Comparison of ENCODE assay signal across 22 cellular contexts in genomic region chr1:10538608-10539355, GRCh38.
DNase-seq lines count a peak whose midpoint lies in the region; ATAC-seq, FAIRE-seq and TF ChIP-seq lines count a peak whose summit lies in the region.
"Had no signal": no experiment of that assay in that cellular context is flagged by ENCODE, and none has a peak within 500 bp of the region (broad histone marks: within the 10 kb centered on the region; RNA-seq: fewer than 3 reads in every experiment).

No MANE protein-coding gene starts in this region.

- no peaks in the 10 kb centered on the region for H3K27me3 ChIP-seq in GM23338 (ENCODE audit: insufficient read depth)
- no peaks in the 10 kb centered on the region for H3K27me3 ChIP-seq in neural progenitor cell
- no peaks in the 10 kb centered on the region for H3K27me3 ChIP-seq in upper lobe of right lung

- POLR2A ChIA-PET in activated CD4-positive, alpha-beta T cell treated with anti-CD3 and anti-CD28 coated beads for 36 hours (lab: Charles Lee) = no interaction called here

- H3K4me3 ChIP-seq in GM23338 = no peak overlapping the region
- no peak overlapping the region for H3K4me3 ChIP-seq in neural progenitor cell
- H3K4me3 ChIP-seq in upper lobe of right lung = no peak overlapping the region
- H3K4me3 ChIP-seq: thoracic aorta had no signal

- H3K27ac Mint-ChIP-seq in GM23338 = no peak overlapping the region
- peak overlapping the region; percentile 45 for H3K27ac Mint-ChIP-seq in endothelial cell (ENCODE audit: unreplicated experiment)
- H3K27ac Mint-ChIP-seq in neural progenitor cell = no peak overlapping the region
- H3K27ac Mint-ChIP-seq in activated CD4-positive, alpha-beta T cell treated with anti-CD3 and anti-CD28 coated beads for 36 hours = no peak overlapping the region
- H3K27ac Mint-ChIP-seq: activated T-cell treated with anti-CD3 and anti-CD28 coated beads, Interleukin-2, amount 50 U/mL, for 72 hours had no signal

- H3K36me3 Mint-ChIP-seq in GM23338 (ENCODE audit: low read depth) = 0 out of 3 replicates have a peak, but pooled peaks cover 4% of the 10 kb centered on the region
- no peaks in the 10 kb centered on the region for H3K36me3 Mint-ChIP-seq in endothelial cell (ENCODE audit: low read depth, unreplicated experiment)
- H3K36me3 Mint-ChIP-seq in neural progenitor cell = peaks cover 17% of the 10 kb centered on the region
- peaks cover 19% of the 10 kb centered on the region for H3K36me3 Mint-ChIP-seq in activated CD4-positive, alpha-beta T cell treated with anti-CD3 and anti-CD28 coated beads for 36 hours (ENCODE audit: low read depth)

- H3K4me1 Mint-ChIP-seq in GM23338 (peaks cover 43% of the 10 kb centered on the region), endothelial cell (ENCODE audit: unreplicated experiment) (peaks cover 36% of the 10 kb centered on the region), neural progenitor cell (peaks cover 62% of the 10 kb centered on the region)
- peaks cover 21% of the 10 kb centered on the region for H3K4me1 Mint-ChIP-seq in activated CD4-positive, alpha-beta T cell treated with anti-CD3 and anti-CD28 coated beads for 36 hours

- H3K9ac ChIP-seq in neural progenitor cell = no peak overlapping the region

- no peak for TF ChIP-seq CTCF in GM23338 (conservative IDR thresholded peaks at IDR 0.05; ENCODE audit: low read depth in 2 of 2)
- TF ChIP-seq CTCF in endothelial cell (IDR thresholded peaks at IDR 0.05; ENCODE audit: unreplicated experiment) = no peak
- no peak for TF ChIP-seq CTCF in neural progenitor cell (IDR thresholded peaks at IDR 0.05)
- TF ChIP-seq CTCF in upper lobe of right lung (IDR thresholded peaks at IDR 0.05) = no peak

- ATAC-seq in GM23338 (0 out of 3 replicates have a peak, but pooled peaks have one; percentile 9), GM18517 (IDR thresholded peaks at IDR 0.05; ENCODE audit: unreplicated experiment) (no peak), upper lobe of right lung (no peak)
- no peak for ATAC-seq in activated CD4-positive, alpha-beta T cell treated with anti-CD3 and anti-CD28 coated beads for 36 hours
- ATAC-seq: activated T-cell treated with anti-CD3 and anti-CD28 coated beads, Interleukin-2, amount 50 U/mL, for 72 hours had no signal

- H4K20me1 ChIP-seq in GM23338 (replicated peaks; ENCODE audit: insufficient read depth) = peaks cover 11% of the 10 kb centered on the region
- H4K20me1 ChIP-seq in neural progenitor cell (ENCODE audit: low read depth) = peaks cover 92% of the 10 kb centered on the region

- H2AFZ ChIP-seq in GM23338 (no peak overlapping the region), neural progenitor cell (replicated peaks) (no peak overlapping the region)

- no peaks in the 10 kb centered on the region for H3K9me3 ChIP-seq in neural progenitor cell (ENCODE audit: low read depth)
- no peaks in the 10 kb centered on the region for H3K9me3 ChIP-seq in upper lobe of right lung
- H3K9me3 ChIP-seq: thoracic aorta had no signal

- CTCF ChIA-PET in activated CD4-positive, alpha-beta T cell treated with anti-CD3 and anti-CD28 coated beads for 36 hours (lab: Charles Lee) = interaction anchor here (0.6 kb wide), 2 partner anchors 15 to 36 kb away, joined by 3 to 4 read pairs; no protein-coding TSS in a partner anchor

- intact Hi-C loops in activated CD4-positive, alpha-beta T cell treated with anti-CD3 and anti-CD28 coated beads for 36 hours (cut with DNase I, micrococcal nuclease) = no loop called here
- intact Hi-C loops in upper lobe of right lung (cut with DNase I) = no loop called here

- 0 out of 2 replicates have a peak overlapping the region, but pooled peaks have one; percentile 22 for H3K4me2 ChIP-seq in GM23338
- no peak overlapping the region for H3K4me2 ChIP-seq in neural progenitor cell

- H3K4me3 Mint-ChIP-seq in GM23338 = no peak overlapping the region
- H3K4me3 Mint-ChIP-seq in endothelial cell (ENCODE audit: unreplicated experiment) = peak overlapping the region; percentile 32
- peak overlapping the region; percentile 1 for H3K4me3 Mint-ChIP-seq in neural progenitor cell
- no peak overlapping the region for H3K4me3 Mint-ChIP-seq in activated CD4-positive, alpha-beta T cell treated with anti-CD3 and anti-CD28 coated beads for 36 hours
- H3K4me3 Mint-ChIP-seq: activated T-cell treated with anti-CD3 and anti-CD28 coated beads, Interleukin-2, amount 50 U/mL, for 72 hours had no signal

- H3K27me3 Mint-ChIP-seq in GM23338 (ENCODE audit: insufficient read depth, low read depth, poor library complexity) = peaks cover 7% of the 10 kb centered on the region
- H3K27me3 Mint-ChIP-seq in endothelial cell (ENCODE audit: unreplicated experiment) = peaks cover 4% of the 10 kb centered on the region
- H3K27me3 Mint-ChIP-seq in neural progenitor cell (ENCODE audit: insufficient read depth, low read depth) = peaks cover 2% of the 10 kb centered on the region
- H3K27me3 Mint-ChIP-seq in activated CD4-positive, alpha-beta T cell treated with anti-CD3 and anti-CD28 coated beads for 36 hours = no peaks in the 10 kb centered on the region

- H3K27ac ChIP-seq in GM23338 (ENCODE audit: low read depth) (peak overlapping the region; percentile 65; the same call in 1 of the 2 replicates), neural progenitor cell (no peak overlapping the region), upper lobe of right lung (no peak overlapping the region)
- H3K27ac ChIP-seq: thoracic aorta had no signal

- DNase-seq in GM23338 (ENCODE audit: low spot score) = no peak
- peak; percentile 69 for DNase-seq in NCI-H510A (lab: John Stamatoyannopoulos, UW)
- DNase-seq in endothelial cell (ENCODE audit: low spot score) = no peak
- no peak for DNase-seq in neural progenitor cell (ENCODE audit: low spot score)
- no peak for DNase-seq in urothelium cell line (ENCODE audit: low spot score)
- no peak for DNase-seq in activated CD4-positive, alpha-beta T cell treated with anti-CD3 and anti-CD28 coated beads for 36 hours
- no peak for DNase-seq in upper lobe of right lung
- DNase-seq: activated CD4-positive, alpha-beta T cell treated with anti-CD3 and anti-CD28 coated beads, Interleukin-2, amount 50 U/mL, for 4 hours; activated T-cell treated with anti-CD3 and anti-CD28 coated beads, Interleukin-2, amount 50 U/mL, for 72 hours; central memory CD4-positive, alpha-beta T cell; effector CD8-positive, alpha-beta T cell; EL; HCEC 1CT; kidney glomerular epithelial cell; midbrain; NCI-H187; NCI-H524 treated with DMSO at 0.1 percent for 48 hours; stimulated activated CD4-positive, alpha-beta T cell treated with anti-CD3 and anti-CD28 coated beads, Interleukin-4, amount 100 ng/mL, for 24 hours had no signal

- H3F3A ChIP-seq in GM23338 (replicated peaks; ENCODE audit: low read depth) (peaks cover 12% of the 10 kb centered on the region), neural progenitor cell (ENCODE audit: low read depth) (peaks cover 13% of the 10 kb centered on the region)

- H3K9me3 Mint-ChIP-seq in GM23338 (no peaks in the 10 kb centered on the region), endothelial cell (ENCODE audit: unreplicated experiment) (no peaks in the 10 kb centered on the region), neural progenitor cell (no peaks in the 10 kb centered on the region)
- H3K9me3 Mint-ChIP-seq in activated CD4-positive, alpha-beta T cell treated with anti-CD3 and anti-CD28 coated beads for 36 hours (ENCODE audit: low read depth) = no peaks in the 10 kb centered on the region
- H3K9me3 Mint-ChIP-seq: activated T-cell treated with anti-CD3 and anti-CD28 coated beads, Interleukin-2, amount 50 U/mL, for 72 hours had no signal

- H3K4me1 ChIP-seq in GM23338 (ENCODE audit: insufficient read depth) (peaks cover 37% of the 10 kb centered on the region), neural progenitor cell (peaks cover 36% of the 10 kb centered on the region), upper lobe of right lung (no peaks in the 10 kb centered on the region)

- H3K36me3 ChIP-seq in GM23338 (ENCODE audit: insufficient read depth) (no peaks in the 10 kb centered on the region; the same call in 1 of the 2 replicates), neural progenitor cell (peaks cover 6% of the 10 kb centered on the region), upper lobe of right lung (peaks cover 18% of the 10 kb centered on the region)
- H3K36me3 ChIP-seq: thoracic aorta had no signal

- H3K79me2 ChIP-seq in GM23338 (replicated peaks; ENCODE audit: insufficient read depth) = peaks cover 11% of the 10 kb centered on the region
- H3K79me2 ChIP-seq in neural progenitor cell (ENCODE audit: low read depth) = peaks cover 3% of the 10 kb centered on the region

- H3K9me2 ChIP-seq in GM23338 (ENCODE audit: insufficient read depth) = no peaks in the 10 kb centered on the region

- FAIRE-seq in urothelium cell line (lab: Jason Lieb, UNC) = no peak
- FAIRE-seq: HTR-8/SVneo, TTC549 had no signal

TF ChIP-seq in GM23338, 12 proteins besides CTCF, POLR2A, EP300 and RAD21 (continues in another document):
- TF ChIP-seq CREB1 (CRISPR knock-in tag; IDR thresholded peaks at IDR 0.05; ENCODE audit: low read depth) (no peak), JUNB (IDR thresholded peaks at IDR 0.05; ENCODE audit: unreplicated experiment) (no peak), STAT1 (IDR thresholded peaks at IDR 0.05; ENCODE audit: unreplicated experiment) (no peak)

Comparison
In these comparisons a context has a peak if more than half of its experiments do, and no peak if none do; other contexts are left out.
1. H3K4me3 Mint-ChIP-seq: peak in endothelial cell (single experiment) and neural progenitor cell (single experiment); none in GM23338 (single experiment) and activated CD4-positive, alpha-beta T cell treated with anti-CD3 and anti-CD28 coated beads for 36 hours (single experiment).